1 cellular context compared by ENCODE assay signal in genomic region chr16:84144859-84145639, GRCh38.
TF ChIP-seq lines count a peak whose summit lies in the region.

Gene DNAAF1, plus strand, starts transcription at chr16:84145308. Its CDS starts 133 bp downstream, at chr16:84145441.
Gene HSDL1, minus strand, starts transcription at chr16:84145177. Its CDS starts 13,856 bp downstream, at chr16:84131321.

TF ChIP-seq in HepG2, 621 proteins besides CTCF, POLR2A, EP300 and RAD21 (continued from another document and continues in another):
- TF ChIP-seq SYNCRIP (IDR thresholded peaks at IDR 0.05; ENCODE audit: insufficient read depth, low read depth, low read length) (no peak), ARID3A (IDR thresholded peaks at IDR 0.05; ENCODE audit: low read depth, low read length) (no peak; the same call in 1 of the 2 replicates), ZNF614 (CRISPR knock-in tag; IDR thresholded peaks at IDR 0.05; ENCODE audit: borderline replicate concordance) (peak; percentile 60; the same call in 1 of the 2 replicates), FOXO1 (CRISPR knock-in tag; IDR thresholded peaks at IDR 0.05) (peak; percentile 68; the same call in 1 of the 2 replicates), WIZ (CRISPR knock-in tag; IDR thresholded peaks at IDR 0.05) (peak; percentile 52; the same call in 1 of the 2 replicates), ZNF263 (CRISPR knock-in tag; IDR thresholded peaks at IDR 0.05) (peak; percentile 53), ZMYM4 (CRISPR knock-in tag; IDR thresholded peaks at IDR 0.05) (peak; percentile 28; the same call in 1 of the 2 replicates), RFX1 (IDR thresholded peaks at IDR 0.05) (peak; percentile 99), ZBTB43 (CRISPR knock-in tag; conservative IDR thresholded peaks at IDR 0.05) (0 out of 2 replicates have a peak, but pooled peaks have one; percentile 65), ZNF549 (CRISPR knock-in tag; IDR thresholded peaks at IDR 0.05) (no peak), NFYC (CRISPR knock-in tag; IDR thresholded peaks at IDR 0.05) (no peak), ZFP36L2 (CRISPR knock-in tag; IDR thresholded peaks at IDR 0.05) (no peak), RXRA (CRISPR knock-in tag; IDR thresholded peaks at IDR 0.05) (peak; percentile 34; the same call in 1 of the 2 replicates), SALL2 (CRISPR knock-in tag; IDR thresholded peaks at IDR 0.05) (peak; percentile 85; the same call in 1 of the 2 replicates), ZNF451 (CRISPR knock-in tag; IDR thresholded peaks at IDR 0.05) (peak; percentile 42; the same call in 1 of the 2 replicates), GTF3A (CRISPR knock-in tag; conservative IDR thresholded peaks at IDR 0.05) (0 out of 2 replicates have a peak, but pooled peaks have one; percentile 56), ZSCAN29 (CRISPR knock-in tag; conservative IDR thresholded peaks at IDR 0.05) (no peak), ZNF430 (CRISPR knock-in tag; IDR thresholded peaks at IDR 0.05) (no peak), NONO (IDR thresholded peaks at IDR 0.05) (no peak), NONO (CRISPR knock-in tag; conservative IDR thresholded peaks at IDR 0.05) (peak; percentile 60; the same call in 1 of the 2 replicates), ZNF296 (CRISPR knock-in tag; conservative IDR thresholded peaks at IDR 0.05) (no peak), ZBTB37 (CRISPR knock-in tag; IDR thresholded peaks at IDR 0.05) (no peak), ZNF446 (CRISPR knock-in tag; IDR thresholded peaks at IDR 0.05) (no peak; the same call in 1 of the 2 replicates), HBP1 (CRISPR knock-in tag; IDR thresholded peaks at IDR 0.05; ENCODE audit: low read depth) (0 out of 2 replicates have a peak, but pooled peaks have one; percentile 39), PRMT3 (CRISPR knock-in tag; IDR thresholded peaks at IDR 0.05; ENCODE audit: borderline replicate concordance, low read depth) (no peak), ZNF776 (CRISPR knock-in tag; IDR thresholded peaks at IDR 0.05) (0 out of 2 replicates have a peak, but pooled peaks have one; percentile 20), ZNF687 (CRISPR knock-in tag; IDR thresholded peaks at IDR 0.05) (peak; percentile 54), ZBTB8A (CRISPR knock-in tag; IDR thresholded peaks at IDR 0.05; ENCODE audit: borderline replicate concordance, low read depth) (no peak), MED13 (CRISPR knock-in tag; IDR thresholded peaks at IDR 0.05) (0 out of 2 replicates have a peak, but pooled peaks have one; percentile 11), LCORL (IDR thresholded peaks at IDR 0.05) (no peak), LCORL (CRISPR knock-in tag; IDR thresholded peaks at IDR 0.05) (0 out of 2 replicates have a peak, but pooled peaks have one; percentile 12), ZNF670 (CRISPR knock-in tag; IDR thresholded peaks at IDR 0.05; ENCODE audit: borderline replicate concordance) (peak; percentile 43; the same call in 1 of the 2 replicates), CREB3 (CRISPR knock-in tag; IDR thresholded peaks at IDR 0.05) (peak; percentile 54; the same call in 1 of the 2 replicates), REPIN1 (CRISPR knock-in tag; IDR thresholded peaks at IDR 0.05; ENCODE audit: borderline replicate concordance, low read depth) (peak; percentile 50; the same call in 1 of the 2 replicates), ZNF556 (CRISPR knock-in tag; IDR thresholded peaks at IDR 0.05; ENCODE audit: borderline replicate concordance) (no peak), ZNF337 (CRISPR knock-in tag; IDR thresholded peaks at IDR 0.05; ENCODE audit: borderline replicate concordance, low read depth) (no peak), ZFP91 (CRISPR knock-in tag; IDR thresholded peaks at IDR 0.05; ENCODE audit: borderline replicate concordance) (peak; percentile 37; the same call in 1 of the 2 replicates), NFKB2 (CRISPR knock-in tag; IDR thresholded peaks at IDR 0.05; ENCODE audit: borderline replicate concordance) (peak; percentile 75; the same call in 1 of the 2 replicates)
